11 cellular contexts compared by ENCODE assay signal in the genomic region with DNA sequence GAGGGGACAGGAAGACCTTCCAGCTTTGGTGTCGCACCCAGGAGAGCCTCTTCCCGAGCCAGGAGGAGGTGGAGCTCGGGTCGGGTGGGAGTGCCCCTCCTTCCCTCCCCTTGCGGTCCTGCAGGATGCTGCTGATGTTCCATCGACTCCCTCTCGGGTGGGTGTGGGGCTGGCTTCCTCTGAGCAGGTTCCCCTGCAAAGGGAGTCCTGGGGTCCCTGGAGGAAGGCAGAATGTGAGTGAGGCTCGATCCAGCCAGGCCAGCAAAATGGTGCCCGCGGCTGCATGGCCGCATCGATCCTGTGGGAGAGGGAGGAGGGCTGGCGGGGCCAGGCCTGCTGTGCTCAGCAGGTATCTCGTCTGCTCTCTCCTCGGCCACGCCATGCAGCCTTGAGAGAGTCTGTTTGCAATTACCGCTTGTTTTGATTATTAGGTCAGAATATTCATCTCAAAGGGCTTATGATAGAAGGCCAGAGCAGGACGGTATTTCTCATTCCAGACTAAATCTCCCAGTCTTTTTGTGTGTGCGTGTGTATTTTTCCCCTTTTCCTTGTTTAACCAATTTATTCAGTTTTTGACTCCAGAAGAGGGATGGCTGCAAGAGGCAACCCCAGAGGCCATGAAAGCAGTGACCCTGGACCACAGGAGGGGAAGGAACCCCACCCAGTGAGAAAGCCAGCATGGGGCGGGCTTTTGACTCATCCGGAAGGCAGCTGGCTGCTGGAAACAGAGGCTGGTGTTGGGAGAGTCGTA.
DNase-seq lines count a peak whose midpoint lies in the region; FAIRE-seq and TF ChIP-seq lines count a peak whose summit lies in the region.
"Had no signal": no experiment of that assay in that cellular context is flagged by ENCODE, and none has a peak within 500 bp of the region (broad histone marks: within the 10 kb centered on the region; RNA-seq: fewer than 3 reads in every experiment).

No MANE protein-coding gene starts in this region.

- H3K79me2 ChIP-seq in H1 (ENCODE audit: control insufficient read depth in 1 of 2, insufficient read depth in 2 of 2, low read length in 2 of 2), result no peaks in the 10 kb centered on the region
- no peaks in the 10 kb centered on the region for H3K79me2 ChIP-seq in neural progenitor cell (ENCODE audit: low read depth)

- H3K4me1 ChIP-seq in H1 (replicated peaks in 1 of 4; ENCODE audit: control insufficient read depth in 3 of 4, insufficient read depth in 4 of 4, low read length in 3 of 4), result peaks cover 0 to 5% (median 2%) of the 10 kb centered on the region in 4 experiments; a peak in 3 of 7 replicates
- H3K4me1 ChIP-seq in neural progenitor cell, result no peaks in the 10 kb centered on the region
- H3K4me1 ChIP-seq: Caco-2 had no signal

- peak overlapping the region; percentile 98; the same call in 1 of the 2 replicates for H2BK15ac ChIP-seq in H1 (ENCODE audit: low read length)

- H2BK12ac ChIP-seq in H1 (ENCODE audit: low read depth, low read length), result 0 out of 2 replicates have a peak overlapping the region, but pooled peaks have one; percentile 11

- H3K27ac Mint-ChIP-seq in neural progenitor cell, result no peak overlapping the region

- H3K23me2 ChIP-seq in H1 (ENCODE audit: low read depth, low read length), result no peaks in the 10 kb centered on the region

- H3K27me3 ChIP-seq in H1 (replicated peaks in 1 of 4; ENCODE audit: control insufficient read depth in 3 of 4, extremely low read depth in 1 of 4, insufficient read depth in 3 of 4, low read length in 3 of 4) (peaks cover 0 to 3% (median 0%) of the 10 kb centered on the region in 4 experiments; a peak in 4 of 7 replicates), neural progenitor cell (peaks cover 6% of the 10 kb centered on the region)

- H3K9me3 Mint-ChIP-seq in neural progenitor cell, result no peaks in the 10 kb centered on the region
- H3K9me3 Mint-ChIP-seq: activated T-helper 17 cell treated with anti-CD3 and anti-CD28 coated beads, Interleukin-2, amount 50 U/mL, for 72 hours had no signal

- TF ChIP-seq RAD21 in H1 (IDR thresholded peaks at IDR 0.05 in 1 of 2, conservative IDR thresholded peaks at IDR 0.05 in 1 of 2; ENCODE audit: low read depth in 2 of 2, low read length in 2 of 2), result no peak

- CTCF ChIA-PET in H1 (lab: Charles Lee; ENCODE audit: partially characterized antibody), result interaction anchor here (0.9 to 1.3 kb wide), 2 partner anchors 35 to 79 kb away, joined by 3 read pairs; no protein-coding TSS in a partner anchor

- H3K56ac ChIP-seq in H1 (replicated peaks; ENCODE audit: insufficient read length, low read depth, low read length), result no peak overlapping the region

- H3F3A ChIP-seq in neural progenitor cell (ENCODE audit: low read depth), result no peaks in the 10 kb centered on the region

- no peak overlapping the region for H2AK5ac ChIP-seq in H1 (ENCODE audit: low read depth, low read length)

- H4K20me1 ChIP-seq in H1 (replicated peaks in 1 of 2; ENCODE audit: control insufficient read depth in 1 of 2, insufficient read depth in 2 of 2, low read length in 2 of 2) (no peaks in the 10 kb centered on the region), neural progenitor cell (ENCODE audit: low read depth) (no peaks in the 10 kb centered on the region)

- H3K27ac ChIP-seq in H1 (ENCODE audit: low read depth, low read length), result no peak overlapping the region
- H3K27ac ChIP-seq in neural progenitor cell, result no peak overlapping the region

- H3K18ac ChIP-seq in H1 (ENCODE audit: extremely low read depth, low read length), result no peak overlapping the region; the same call in 1 of the 2 replicates

- peak overlapping the region; percentile 88 for H4K8ac ChIP-seq in H1 (ENCODE audit: extremely low read depth, insufficient read depth, low read length)

- no peak overlapping the region; the same call in 1 of the 2 replicates for H2BK5ac ChIP-seq in H1 (ENCODE audit: low read depth, low read length)

- H4K5ac ChIP-seq in H1 (ENCODE audit: insufficient read length, low read depth, low read length), result no peak overlapping the region

- H3K4me3 ChIP-seq in H1 (ENCODE audit: extremely low read depth in 1 of 4, insufficient read depth in 2 of 4, low read depth in 3 of 4, low read length in 4 of 4) (no peak overlapping the region), neural progenitor cell (no peak overlapping the region)

- H3K4me2 ChIP-seq in H1 (ENCODE audit: insufficient read depth in 1 of 2, low read depth in 2 of 2, low read length in 2 of 2) (no peak overlapping the region), neural progenitor cell (no peak overlapping the region)

- H2AFZ ChIP-seq in H1 (ENCODE audit: low read length), result peak overlapping the region; percentile 21; the same call in 1 of the 2 replicates
- no peak overlapping the region for H2AFZ ChIP-seq in neural progenitor cell (replicated peaks)

- H2BK120ac ChIP-seq in H1 (replicated peaks; ENCODE audit: low read depth, low read length), result no peak overlapping the region

- WGBS in H1 (ENCODE audit: extremely low coverage in 1 of 2, insufficient coverage in 1 of 2, insufficient read length in 1 of 2, insufficient replicate concordance in 2 of 2, low coverage in 1 of 2, low lambda C conversion rate in 2 of 2, missing lambda C conversion rate in 1 of 2), 2 experiments, result 81% methylated on average over 18 of the region's 22 CpGs; no CpG with 5 or more reads in 1 of the 2 experiments

- H3K4me1 Mint-ChIP-seq in neural progenitor cell, result peaks cover 24% of the 10 kb centered on the region
- H3K4me1 Mint-ChIP-seq: activated T-helper 17 cell treated with anti-CD3 and anti-CD28 coated beads, Interleukin-2, amount 50 U/mL, for 72 hours had no signal

- H3K9me3 ChIP-seq in H1 (ENCODE audit: insufficient read depth in 2 of 2, low read depth in 1 of 2, low read length in 1 of 2) (no peaks in the 10 kb centered on the region), neural progenitor cell (ENCODE audit: low read depth) (no peaks in the 10 kb centered on the region)
- H3K9me3 ChIP-seq: Caco-2 had no signal

- peak overlapping the region; percentile 8 for H3K4me3 Mint-ChIP-seq in neural progenitor cell
- H3K4me3 Mint-ChIP-seq: activated T-helper 17 cell treated with anti-CD3 and anti-CD28 coated beads, Interleukin-2, amount 50 U/mL, for 72 hours had no signal

- H3K9ac ChIP-seq in H1 (replicated peaks in 1 of 4; ENCODE audit: extremely low read depth in 1 of 4, low read depth in 3 of 4, low read length in 3 of 4), result no peak overlapping the region
- H3K9ac ChIP-seq in neural progenitor cell, result no peak overlapping the region

- no peaks in the 10 kb centered on the region for H3K79me1 ChIP-seq in H1 (ENCODE audit: low read depth, low read length)

- no peak overlapping the region for H3K4ac ChIP-seq in H1 (replicated peaks; ENCODE audit: insufficient read length, low read depth, low read length)

- no peaks in the 10 kb centered on the region for H3K36me3 Mint-ChIP-seq in neural progenitor cell

- TF ChIP-seq POLR2A in H1 (IDR thresholded peaks at IDR 0.05; ENCODE audit: control extremely low read depth in 1 of 2, low read depth in 2 of 2, low read length in 2 of 2), result no peak

- H2BK20ac ChIP-seq in H1 (ENCODE audit: low read length), result peak overlapping the region; percentile 48; the same call in 1 of the 2 replicates

- DNase-seq in AG09319 (ENCODE audit: extremely low read depth, low read depth), result peak; percentile 95
- DNase-seq in NCI-H1417 treated with DMSO at 0.1 percent for 48 hours (lab: John Stamatoyannopoulos, UW), result peak; percentile 18
- DNase-seq in H1 (ENCODE audit: low read depth in 1 of 2, low spot score in 2 of 2), result no peak
- no peak for DNase-seq in neural progenitor cell (ENCODE audit: low spot score)
- DNase-seq in activated CD8-positive, alpha-beta memory T cell treated with anti-CD3 and anti-CD28 coated beads for 24 hours, result no peak
- DNase-seq in GM10266 (ENCODE audit: extremely low spot score), result no peak
- no peak for DNase-seq in stimulated activated CD4-positive, alpha-beta T cell treated with anti-CD3 and anti-CD28 coated beads, Interleukin-2, amount 100 ng/mL, for 48 hours
- DNase-seq in NCI-H1694 treated with DMSO at 0.1 percent for 48 hours (lab: John Stamatoyannopoulos, UW), result no peak
- DNase-seq: Caco-2, hypothalamus had no signal

- TF ChIP-seq CTCF in AG09319 (IDR thresholded peaks at IDR 0.05; ENCODE audit: low read depth, low read length), result no peak
- no peak for TF ChIP-seq CTCF in H1 (IDR thresholded peaks at IDR 0.05; ENCODE audit: control extremely low read depth in 1 of 3, insufficient read depth in 1 of 3, low read depth in 1 of 3, low read length in 3 of 3)
- TF ChIP-seq CTCF in neural progenitor cell (IDR thresholded peaks at IDR 0.05), result no peak
- TF ChIP-seq CTCF in GM10266 (IDR thresholded peaks at IDR 0.05; ENCODE audit: control insufficient read depth, insufficient read depth, low read depth, missing control alignments), result no peak

- no peaks in the 10 kb centered on the region for H3K36me3 ChIP-seq in H1 (ENCODE audit: control insufficient read depth in 2 of 4, insufficient read depth in 4 of 4, low read length in 3 of 4)
- no peaks in the 10 kb centered on the region for H3K36me3 ChIP-seq in neural progenitor cell

- TF ChIP-seq EP300 in H1 (IDR thresholded peaks at IDR 0.05; ENCODE audit: borderline replicate concordance in 1 of 2, low read depth in 2 of 2, low read length in 2 of 2), result no peak

- peaks cover 20% of the 10 kb centered on the region for H3K27me3 Mint-ChIP-seq in neural progenitor cell (ENCODE audit: insufficient read depth, low read depth)
- H3K27me3 Mint-ChIP-seq: activated T-helper 17 cell treated with anti-CD3 and anti-CD28 coated beads, Interleukin-2, amount 50 U/mL, for 72 hours had no signal

- no peak for FAIRE-seq in H1 (lab: Jason Lieb, UNC)

- H3K14ac ChIP-seq in H1 (ENCODE audit: insufficient read length), result no peak overlapping the region

- POLR2A ChIA-PET in H1 (lab: Charles Lee; ENCODE audit: partially characterized antibody), result no interaction called here

- H4K91ac ChIP-seq in H1 (replicated peaks; ENCODE audit: insufficient read length, low read length), result peak overlapping the region; percentile 47

- H3K23ac ChIP-seq in H1 (ENCODE audit: insufficient read length), result no peak overlapping the region

TF ChIP-seq in H1, 55 proteins besides CTCF, POLR2A, EP300 and RAD21:
- TF ChIP-seq, protein P1, sequence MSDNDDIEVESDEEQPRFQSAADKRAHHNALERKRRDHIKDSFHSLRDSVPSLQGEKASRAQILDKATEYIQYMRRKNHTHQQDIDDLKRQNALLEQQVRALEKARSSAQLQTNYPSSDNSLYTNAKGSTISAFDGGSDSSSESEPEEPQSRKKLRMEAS (IDR thresholded peaks at IDR 0.05), result peak; percentile 42; the same call in 1 of the 2 replicates
- TF ChIP-seq SRF (IDR thresholded peaks at IDR 0.05; ENCODE audit: low read depth, low read length), result no peak
- TF ChIP-seq, protein P2, sequence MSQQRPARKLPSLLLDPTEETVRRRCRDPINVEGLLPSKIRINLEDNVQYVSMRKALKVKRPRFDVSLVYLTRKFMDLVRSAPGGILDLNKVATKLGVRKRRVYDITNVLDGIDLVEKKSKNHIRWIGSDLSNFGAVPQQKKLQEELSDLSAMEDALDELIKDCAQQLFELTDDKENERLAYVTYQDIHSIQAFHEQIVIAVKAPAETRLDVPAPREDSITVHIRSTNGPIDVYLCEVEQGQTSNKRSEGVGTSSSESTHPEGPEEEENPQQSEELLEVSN (IDR thresholded peaks at IDR 0.05), result 0 out of 2 replicates have a peak, but pooled peaks have one; percentile 18

Comparison
In these comparisons a context has a peak if more than half of its experiments do, and no peak if none do; other contexts are left out.
1. DNase-seq: peak in AG09319 (single experiment) and NCI-H1417 treated with DMSO at 0.1 percent for 48 hours (single experiment); none in H1 (0 of 2), neural progenitor cell (single experiment), activated CD8-positive, alpha-beta memory T cell treated with anti-CD3 and anti-CD28 coated beads for 24 hours (single experiment), GM10266 (single experiment), stimulated activated CD4-positive, alpha-beta T cell treated with anti-CD3 and anti-CD28 coated beads, Interleukin-2, amount 100 ng/mL, for 48 hours (0 of 2) and NCI-H1694 treated with DMSO at 0.1 percent for 48 hours (single experiment).